In the genomic region with DNA sequence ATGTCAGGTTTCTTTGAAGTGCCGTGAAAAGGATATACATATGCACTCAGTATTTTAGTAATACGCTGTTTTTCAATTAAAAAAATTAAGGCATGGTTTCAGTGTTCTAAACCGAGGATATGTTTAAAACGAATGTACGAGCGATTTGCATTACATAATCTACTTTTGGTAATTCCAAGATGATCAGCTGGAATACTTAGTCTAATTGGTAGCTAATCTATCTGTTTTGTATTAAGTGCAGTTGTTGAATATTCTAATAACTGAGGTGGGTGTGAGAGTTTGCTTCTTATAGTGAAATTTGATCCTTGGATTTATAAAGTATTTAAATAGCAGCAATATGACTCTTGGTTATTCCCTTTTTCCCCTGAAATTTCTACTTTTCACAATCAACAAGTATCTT, we compare ENCODE assay signal across 8 cellular contexts. TPM values are rescaled to one million over a fixed set of nuclear protein-coding genes. Genes with fewer than 3 reads are reported as not detected.
DNase-seq lines count a peak whose midpoint lies in the region; TF ChIP-seq lines count a peak whose summit lies in the region.

No MANE protein-coding gene starts in this region.

- H3K4me1 Mint-ChIP-seq in activated naive CD4-positive, alpha-beta T cell treated with anti-CD3 and anti-CD28 coated beads, Interleukin-2, amount 50 U/mL, for 24 hours, result peaks cover 61% of the 10 kb centered on the region
- peaks cover 40% of the 10 kb centered on the region for H3K4me1 Mint-ChIP-seq in type B pancreatic cell (ENCODE audit: unreplicated experiment)

- H3K4me3 Mint-ChIP-seq in activated naive CD4-positive, alpha-beta T cell treated with anti-CD3 and anti-CD28 coated beads, Interleukin-2, amount 50 U/mL, for 24 hours, result peak overlapping the region; percentile 90
- H3K4me3 Mint-ChIP-seq in type B pancreatic cell, result peak overlapping the region; percentile 88

- in situ Hi-C loops in astrocyte of the cerebellum (cut with HindIII; ENCODE audit: low sequenced_read_pairs), result no loop called here

- no peaks in the 10 kb centered on the region for H3K9me3 Mint-ChIP-seq in activated naive CD4-positive, alpha-beta T cell treated with anti-CD3 and anti-CD28 coated beads, Interleukin-2, amount 50 U/mL, for 24 hours
- H3K9me3 Mint-ChIP-seq in type B pancreatic cell, result no peaks in the 10 kb centered on the region

- peak overlapping the region; percentile 92 for H3K4me3 ChIP-seq in astrocyte of the cerebellum (ENCODE audit: low read depth, low read length)
- H3K4me3 ChIP-seq in lower leg skin (ENCODE audit: low read depth, poor library complexity, severe bottlenecking), result peak overlapping the region; percentile 74

- 1 to 2% methylated on average over 6 of the region's 6 CpGs for WGBS in lower leg skin, 2 donors

- no peak for TF ChIP-seq POLR2A in lower leg skin (IDR thresholded peaks at IDR 0.05)

- no peak for DNase-seq in activated naive CD4-positive, alpha-beta T cell (lab: John Stamatoyannopoulos, UW)
- DNase-seq in astrocyte of the cerebellum (ENCODE audit: low read depth), result no peak
- no peak for DNase-seq in lower leg skin (ENCODE audit: low spot score in 2 of 2)
- DNase-seq in type B pancreatic cell (ENCODE audit: extremely low spot score, unreplicated experiment), result no peak
- no peak for DNase-seq in activated gamma-delta T cell (lab: John Stamatoyannopoulos, UW)
- no peak for DNase-seq in NCI-H2227 treated with DMSO at 0.1 percent for 48 hours (lab: John Stamatoyannopoulos, UW)
- no peak for DNase-seq in NCI-H2029 (lab: John Stamatoyannopoulos, UW)

- no peak for TF ChIP-seq CTCF in astrocyte of the cerebellum (IDR thresholded peaks at IDR 0.05; ENCODE audit: low read depth, low read length, missing control alignments)
- TF ChIP-seq CTCF in lower leg skin (IDR thresholded peaks at IDR 0.05), result no peak
- TF ChIP-seq CTCF in type B pancreatic cell (conservative IDR thresholded peaks at IDR 0.05), result no peak

- H3K27me3 Mint-ChIP-seq in activated naive CD4-positive, alpha-beta T cell treated with anti-CD3 and anti-CD28 coated beads, Interleukin-2, amount 50 U/mL, for 24 hours, result no peaks in the 10 kb centered on the region
- H3K27me3 Mint-ChIP-seq in type B pancreatic cell, result peaks cover 3% of the 10 kb centered on the region

- peaks cover 3% of the 10 kb centered on the region for H3K36me3 Mint-ChIP-seq in activated naive CD4-positive, alpha-beta T cell treated with anti-CD3 and anti-CD28 coated beads, Interleukin-2, amount 50 U/mL, for 24 hours
- H3K36me3 Mint-ChIP-seq in type B pancreatic cell, result peaks cover 6% of the 10 kb centered on the region

- H3K27ac Mint-ChIP-seq in activated naive CD4-positive, alpha-beta T cell treated with anti-CD3 and anti-CD28 coated beads, Interleukin-2, amount 50 U/mL, for 24 hours, result peak overlapping the region; percentile 84
- H3K27ac Mint-ChIP-seq in type B pancreatic cell, result peak overlapping the region; percentile 88

- intact Hi-C loops in lower leg skin (cut with DNase I; ENCODE audit: low total_unique reads), result no loop called here

RNA-seq across cellular contexts. Expression of a gene that starts 1.3 kb away (rescaled TPM):
- 10 to 100 TPM in 3 of 4 donors, 1 to 10 TPM in 1; 9.2 to 23.4 (median 15.0) TPM for total RNA-seq in lower leg skin
- total RNA-seq in type B pancreatic cell (ENCODE audit: low replicate concordance), result 17.6 and 31.0 TPM in 2 replicates
